Comparison of ENCODE assay signal across 1 cellular context in the genomic region with DNA sequence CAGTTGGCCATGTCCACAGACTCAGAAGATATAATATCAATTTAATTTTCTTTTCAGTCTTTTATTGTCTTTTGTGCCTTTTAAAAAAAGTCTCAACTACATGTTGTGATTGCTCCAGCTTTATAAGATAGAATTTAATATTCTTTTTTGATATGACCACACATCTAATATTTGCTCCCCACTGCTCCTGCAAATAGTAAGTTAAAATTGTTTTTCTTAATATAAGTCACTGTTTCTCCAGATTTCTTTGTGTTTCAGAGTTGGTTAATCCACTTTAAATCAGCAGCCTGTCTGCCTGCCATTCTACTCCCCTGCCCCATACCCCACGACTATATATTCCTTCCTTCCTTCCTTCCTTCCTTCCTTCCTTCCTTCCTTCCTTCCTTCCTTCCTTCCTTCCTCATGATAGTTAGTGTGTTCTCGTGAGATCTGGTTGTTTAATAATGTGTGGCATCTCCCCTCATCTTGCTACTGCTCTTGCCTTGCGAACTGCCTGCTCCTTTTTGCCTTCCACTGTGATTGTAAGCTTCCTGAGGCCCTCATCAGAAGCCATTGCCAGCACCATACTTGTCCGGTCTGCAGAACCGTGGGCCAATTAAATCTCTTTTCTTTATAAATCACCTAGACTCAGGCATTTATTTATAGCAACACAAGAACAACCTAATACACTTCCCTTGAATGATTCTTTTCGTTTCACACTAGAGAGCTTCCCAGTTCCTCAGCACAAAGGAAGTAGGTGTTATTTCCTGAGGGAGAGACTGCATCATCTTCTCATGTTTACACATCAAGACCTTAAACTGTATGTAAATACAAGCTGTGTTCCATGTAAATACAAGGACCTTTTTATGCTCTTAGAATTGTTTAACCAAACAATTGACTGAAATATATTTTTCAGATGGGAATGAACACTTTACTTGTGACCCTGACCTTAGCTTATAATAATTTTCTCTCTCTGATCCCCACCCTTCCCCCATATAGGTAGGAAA.
TF ChIP-seq lines count a peak whose summit lies in the region.

No MANE protein-coding gene starts in this region.

TF ChIP-seq in HepG2, 621 proteins besides CTCF, POLR2A, EP300 and RAD21 (continued from another document):
- TF ChIP-seq ZNF354B (CRISPR knock-in tag; IDR thresholded peaks at IDR 0.05) (no peak), PLRG1 (conservative IDR thresholded peaks at IDR 0.05) (no peak), FOXA3 (CRISPR knock-in tag; IDR thresholded peaks at IDR 0.05) (peak; percentile 79), FOXK1 (CRISPR knock-in tag; IDR thresholded peaks at IDR 0.05; ENCODE audit: borderline replicate concordance, low read depth) (no peak), FOXP1 (IDR thresholded peaks at IDR 0.05) (no peak), FOXP1 (CRISPR knock-in tag; IDR thresholded peaks at IDR 0.05) (peak; percentile 70), NR2F6 (IDR thresholded peaks at IDR 0.05) (peak; percentile 58; the same call in 1 of the 2 replicates), NR2F6 (CRISPR knock-in tag; IDR thresholded peaks at IDR 0.05) (no peak), SOX13 (IDR thresholded peaks at IDR 0.05) (no peak), SOX13 (CRISPR knock-in tag; conservative IDR thresholded peaks at IDR 0.05 in 1 of 2, IDR thresholded peaks at IDR 0.05 in 1 of 2) (peak in 1 of 2 experiments; percentile 23; a peak in 1 of 4 replicates), ZBTB10 (CRISPR knock-in tag; IDR thresholded peaks at IDR 0.05; ENCODE audit: borderline replicate concordance) (no peak), FOXA1 (IDR thresholded peaks at IDR 0.05) (no peak), FOXA1 (CRISPR knock-in tag; IDR thresholded peaks at IDR 0.05) (peak; percentile 52; the same call in 1 of the 2 replicates), SYNCRIP (IDR thresholded peaks at IDR 0.05; ENCODE audit: insufficient read depth, low read depth, low read length) (no peak), NR2F2 (IDR thresholded peaks at IDR 0.05; ENCODE audit: borderline replicate concordance, low read depth) (0 out of 2 replicates have a peak, but pooled peaks have one; percentile 19), KMT2B (CRISPR knock-in tag; IDR thresholded peaks at IDR 0.05) (no peak), MED1 (CRISPR knock-in tag; IDR thresholded peaks at IDR 0.05) (no peak), KMT2A (CRISPR knock-in tag; IDR thresholded peaks at IDR 0.05) (no peak), ARID5B (CRISPR knock-in tag; IDR thresholded peaks at IDR 0.05) (peak; percentile 36), ZNF572 (CRISPR knock-in tag; IDR thresholded peaks at IDR 0.05) (no peak), ZBTB38 (CRISPR knock-in tag; IDR thresholded peaks at IDR 0.05) (no peak), ZFY (CRISPR knock-in tag; IDR thresholded peaks at IDR 0.05) (no peak), TCF7 (IDR thresholded peaks at IDR 0.05; ENCODE audit: low read depth) (0 out of 2 replicates have a peak, but pooled peaks have one; percentile 13)
- TF ChIP-seq, protein P1, sequence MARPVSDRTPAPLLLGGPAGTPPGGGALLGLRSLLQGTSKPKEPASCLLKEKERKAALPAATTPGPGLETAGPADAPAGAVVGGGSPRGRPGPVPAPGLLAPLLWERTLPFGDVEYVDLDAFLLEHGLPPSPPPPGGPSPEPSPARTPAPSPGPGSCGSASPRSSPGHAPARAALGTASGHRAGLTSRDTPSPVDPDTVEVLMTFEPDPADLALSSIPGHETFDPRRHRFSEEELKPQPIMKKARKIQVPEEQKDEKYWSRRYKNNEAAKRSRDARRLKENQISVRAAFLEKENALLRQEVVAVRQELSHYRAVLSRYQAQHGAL (CRISPR knock-in tag; IDR thresholded peaks at IDR 0.05; ENCODE audit: not compliant biosample characterization), result no peak
- TF ChIP-seq, protein P2, sequence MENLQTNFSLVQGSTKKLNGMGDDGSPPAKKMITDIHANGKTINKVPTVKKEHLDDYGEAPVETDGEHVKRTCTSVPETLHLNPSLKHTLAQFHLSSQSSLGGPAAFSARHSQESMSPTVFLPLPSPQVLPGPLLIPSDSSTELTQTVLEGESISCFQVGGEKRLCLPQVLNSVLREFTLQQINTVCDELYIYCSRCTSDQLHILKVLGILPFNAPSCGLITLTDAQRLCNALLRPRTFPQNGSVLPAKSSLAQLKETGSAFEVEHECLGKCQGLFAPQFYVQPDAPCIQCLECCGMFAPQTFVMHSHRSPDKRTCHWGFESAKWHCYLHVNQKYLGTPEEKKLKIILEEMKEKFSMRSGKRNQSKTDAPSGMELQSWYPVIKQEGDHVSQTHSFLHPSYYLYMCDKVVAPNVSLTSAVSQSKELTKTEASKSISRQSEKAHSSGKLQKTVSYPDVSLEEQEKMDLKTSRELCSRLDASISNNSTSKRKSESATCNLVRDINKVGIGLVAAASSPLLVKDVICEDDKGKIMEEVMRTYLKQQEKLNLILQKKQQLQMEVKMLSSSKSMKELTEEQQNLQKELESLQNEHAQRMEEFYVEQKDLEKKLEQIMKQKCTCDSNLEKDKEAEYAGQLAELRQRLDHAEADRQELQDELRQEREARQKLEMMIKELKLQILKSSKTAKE (CRISPR knock-in tag; IDR thresholded peaks at IDR 0.05; ENCODE audit: borderline replicate concordance), result no peak
- TF ChIP-seq, protein P3, sequence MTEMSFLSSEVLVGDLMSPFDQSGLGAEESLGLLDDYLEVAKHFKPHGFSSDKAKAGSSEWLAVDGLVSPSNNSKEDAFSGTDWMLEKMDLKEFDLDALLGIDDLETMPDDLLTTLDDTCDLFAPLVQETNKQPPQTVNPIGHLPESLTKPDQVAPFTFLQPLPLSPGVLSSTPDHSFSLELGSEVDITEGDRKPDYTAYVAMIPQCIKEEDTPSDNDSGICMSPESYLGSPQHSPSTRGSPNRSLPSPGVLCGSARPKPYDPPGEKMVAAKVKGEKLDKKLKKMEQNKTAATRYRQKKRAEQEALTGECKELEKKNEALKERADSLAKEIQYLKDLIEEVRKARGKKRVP (CRISPR knock-in tag; IDR thresholded peaks at IDR 0.05), result no peak
- TF ChIP-seq, protein P4, sequence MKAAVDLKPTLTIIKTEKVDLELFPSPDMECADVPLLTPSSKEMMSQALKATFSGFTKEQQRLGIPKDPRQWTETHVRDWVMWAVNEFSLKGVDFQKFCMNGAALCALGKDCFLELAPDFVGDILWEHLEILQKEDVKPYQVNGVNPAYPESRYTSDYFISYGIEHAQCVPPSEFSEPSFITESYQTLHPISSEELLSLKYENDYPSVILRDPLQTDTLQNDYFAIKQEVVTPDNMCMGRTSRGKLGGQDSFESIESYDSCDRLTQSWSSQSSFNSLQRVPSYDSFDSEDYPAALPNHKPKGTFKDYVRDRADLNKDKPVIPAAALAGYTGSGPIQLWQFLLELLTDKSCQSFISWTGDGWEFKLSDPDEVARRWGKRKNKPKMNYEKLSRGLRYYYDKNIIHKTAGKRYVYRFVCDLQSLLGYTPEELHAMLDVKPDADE (CRISPR knock-in tag; IDR thresholded peaks at IDR 0.05), result no peak
